Comparison of ENCODE assay signal across 8 cellular contexts in the genomic region with DNA sequence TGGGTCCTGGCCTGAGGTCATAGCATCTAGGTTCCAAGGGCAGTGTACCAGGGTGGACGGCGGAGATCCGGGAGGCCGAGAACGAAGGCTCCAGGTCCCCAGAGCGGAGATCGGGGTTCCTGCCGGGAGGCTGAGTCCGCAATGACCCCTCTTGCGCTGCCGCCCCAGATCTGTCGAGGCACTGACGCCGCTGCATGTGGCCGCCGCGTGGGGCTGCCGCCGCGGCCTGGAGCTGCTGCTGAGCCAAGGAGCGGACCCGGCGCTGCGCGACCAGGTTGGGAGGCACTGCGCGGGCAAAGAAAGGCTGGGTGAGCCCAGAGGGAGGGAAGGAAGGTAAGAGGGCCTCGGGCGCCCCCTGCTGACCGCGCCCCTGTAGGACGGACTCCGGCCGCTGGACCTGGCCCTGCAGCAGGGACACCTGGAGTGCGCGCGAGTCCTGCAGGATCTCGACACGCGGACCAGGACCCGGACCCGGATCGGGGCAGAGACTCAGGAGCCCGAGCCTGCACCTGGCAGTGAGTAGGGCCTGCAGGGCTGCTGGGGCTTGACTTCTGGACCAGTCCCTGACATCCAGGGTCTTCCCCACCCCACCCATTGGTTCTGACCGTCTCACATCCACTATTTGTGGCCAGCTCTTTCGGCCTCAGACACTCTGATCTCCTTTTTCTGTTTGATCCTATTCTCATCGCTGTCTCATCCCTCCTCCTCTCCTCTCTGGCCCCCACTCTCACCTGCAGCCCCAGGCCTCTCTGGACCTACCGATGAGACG. TPM values are rescaled to one million over a fixed set of nuclear protein-coding genes. Genes with fewer than 3 reads are reported as not detected.
DNase-seq lines count a peak whose midpoint lies in the region; ATAC-seq and TF ChIP-seq lines count a peak whose summit lies in the region.

No MANE protein-coding gene starts in this region.

- TF ChIP-seq CTCF in omental fat pad (IDR thresholded peaks at IDR 0.05) (peak in 1 of 3 donors; percentile 85), testis (IDR thresholded peaks at IDR 0.05) (peak; percentile 73 to 92 (median 88))

- H3K9me3 ChIP-seq in testis = no peaks in the 10 kb centered on the region

- peaks cover 10% of the 10 kb centered on the region for H3K4me1 ChIP-seq in testis

- H3K27me3 ChIP-seq in testis = no peaks in the 10 kb centered on the region

- TF ChIP-seq POLR2A in Raji (IDR thresholded peaks at IDR 0.05; ENCODE audit: insufficient read depth, low read depth, low read length) (peak; percentile 72), testis (IDR thresholded peaks at IDR 0.05) (no peak)

- 8 to 34% methylated on average over 9 to 48 of the region's 49 CpGs for WGBS in testis, 2 donors

- peak overlapping the region; percentile 9 to 47 for H3K4me3 ChIP-seq in testis

- peak in 13 of 14 donors; percentile 17 to 75 (median 29) for DNase-seq in C1 segment of cervical spinal cord (lab: John Stamatoyannopoulos, UW)
- DNase-seq in LHCN-M2 (ENCODE audit: low read depth) = peak; percentile 71
- DNase-seq in activated effector memory CD4-positive, alpha-beta T cell treated with anti-CD3 and anti-CD28 coated beads, Interleukin-2, amount 50 U/mL, for 16 hours = peak; percentile 93
- peak; percentile 84 for DNase-seq in germinal center (ENCODE audit: low spot score)
- peak; percentile 72 for DNase-seq in omental fat pad (ENCODE audit: low spot score)
- DNase-seq in testis = peak; percentile 91

- peak; percentile 45 for ATAC-seq in GM19397 (IDR thresholded peaks at IDR 0.05; ENCODE audit: unreplicated experiment)
- ATAC-seq in omental fat pad (ENCODE audit: low FRiP score) = peak; percentile 86

- H3K36me3 ChIP-seq in testis (ENCODE audit: low read depth, missing control alignments) = no peaks in the 10 kb centered on the region

- no peak overlapping the region for H3K27ac ChIP-seq in testis

- intact Hi-C loops in testis (cut with DNase I; ENCODE audit: low total_unique reads) = loop anchor here (10.0 kb wide), 1 partner anchor 218 kb away; no protein-coding TSS in a partner anchor

RNA-seq across cellular contexts. Expression of a gene that starts 1.0 kb away (rescaled TPM):
- 0.40 and 0.90 TPM in 2 replicates for total RNA-seq in LHCN-M2 (2014; rRNA removed)
- 0.13 TPM for polyA plus RNA-seq in LHCN-M2 (2012)
- total RNA-seq in omental fat pad = under 1 TPM; 0.47 to 0.82 (median 0.52) TPM
- total RNA-seq in testis = 1 to 10 TPM; 3.1 to 5.3 TPM
- polyA plus RNA-seq in testis (ENCODE audit: insufficient read depth, low read depth, low replicate concordance) = 0.45 TPM

RNA-seq across cellular contexts. Expression of a gene that starts 15.4 kb away (rescaled TPM):
- 107 and 148 TPM in 2 replicates for total RNA-seq in LHCN-M2 (2014; rRNA removed)
- 134 TPM for polyA plus RNA-seq in LHCN-M2 (2012)
- 10 to 100 TPM; 46.0 to 62.1 (median 59.1) TPM for total RNA-seq in omental fat pad
- total RNA-seq in testis = 10 to 100 TPM; 93.2 to 95.4 TPM
- 110 TPM for polyA plus RNA-seq in testis (ENCODE audit: insufficient read depth, low read depth, low replicate concordance)

RNA-seq across cellular contexts. Expression of a gene that starts 18.1 kb away (rescaled TPM):
- total RNA-seq in LHCN-M2 (2014; rRNA removed) (not detected in 2 replicates), omental fat pad (10 to 100 TPM in 1 of 4 donors, 1 to 10 TPM in 3; 2.4 to 43.3 (median 5.8) TPM), testis (1 to 10 TPM; 2.0 to 5.6 TPM)
- polyA plus RNA-seq in LHCN-M2 (2012) = not detected
- 2.6 TPM for polyA plus RNA-seq in testis (ENCODE audit: insufficient read depth, low read depth, low replicate concordance)

RNA-seq across cellular contexts. Expression of a gene that starts 20.6 kb away (rescaled TPM):
- 25.9 and 26.5 TPM in 2 replicates for total RNA-seq in LHCN-M2 (2014; rRNA removed)
- polyA plus RNA-seq in LHCN-M2 (2012) = 9.9 TPM
- 10 to 100 TPM in 2 of 4 donors, 1 to 10 TPM in 2; 6.1 to 13.2 (median 11.1) TPM for total RNA-seq in omental fat pad
- total RNA-seq in testis = 10 to 100 TPM; 27.1 to 49.1 TPM
- polyA plus RNA-seq in testis (ENCODE audit: insufficient read depth, low read depth, low replicate concordance) = 70.7 TPM

RNA-seq across cellular contexts. Expression of a gene that starts 23.0 kb away (rescaled TPM):
- total RNA-seq in LHCN-M2 (2014; rRNA removed) (48.2 and 68.1 TPM in 2 replicates), omental fat pad (100 to 1,000 TPM in 3 of 4 donors, 10 to 100 TPM in 1; 87.9 to 134 (median 119) TPM), testis (100 to 1,000 TPM; 180 to 206 TPM)
- polyA plus RNA-seq in LHCN-M2 (2012) = 59.0 TPM
- polyA plus RNA-seq in testis (ENCODE audit: insufficient read depth, low read depth, low replicate concordance) = 126 TPM

Comparison
In these comparisons a context has a peak if more than half of its experiments do, and no peak if none do; other contexts are left out.
1. DNase-seq: peak in every context shown above with its lines; median percentile 93 in activated effector memory CD4-positive, alpha-beta T cell treated with anti-CD3 and anti-CD28 coated beads, Interleukin-2, amount 50 U/mL, for 16 hours; 91 in testis; 84 in germinal center; 72 in omental fat pad; 71 in LHCN-M2; 29 in C1 segment of cervical spinal cord.